In the genomic region with DNA sequence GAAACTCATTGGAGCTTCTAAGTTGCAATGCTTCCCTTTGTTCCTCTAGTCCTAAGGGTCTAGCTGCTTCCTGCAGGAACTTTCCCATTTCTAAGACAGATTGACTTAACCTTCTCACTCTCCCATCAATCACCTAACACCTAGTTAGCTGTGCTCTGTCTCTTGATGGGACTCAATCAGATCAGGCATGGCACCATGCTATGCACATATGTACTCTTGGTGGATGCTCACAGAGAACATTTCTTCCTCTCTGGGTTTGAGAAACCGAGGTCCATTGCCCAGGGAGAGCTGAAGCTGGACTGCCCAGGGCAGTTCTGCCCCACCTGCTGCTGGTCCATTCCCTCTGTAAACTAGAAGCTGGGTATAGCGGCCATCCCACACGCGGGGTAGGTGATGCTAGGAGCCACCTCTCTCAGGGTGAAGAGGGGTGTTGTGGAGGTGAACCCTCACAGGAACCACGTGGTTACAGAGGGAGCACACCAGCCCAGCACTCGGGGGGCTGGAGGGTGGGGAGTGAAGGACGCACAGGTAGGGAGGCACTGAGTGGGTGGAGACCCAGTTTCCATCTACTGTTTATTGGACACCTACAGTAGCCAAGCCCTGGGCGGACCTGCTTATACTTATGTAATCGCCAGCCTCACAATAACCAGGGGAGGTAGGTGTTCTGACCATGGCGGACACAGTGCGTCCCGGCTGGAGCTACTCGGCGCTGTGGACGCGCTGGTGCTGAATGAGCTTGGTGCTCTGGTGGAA, we compare ENCODE assay signal across 10 cellular contexts. TPM values are rescaled to one million over a fixed set of nuclear protein-coding genes. Genes with fewer than 3 reads are reported as not detected.
DNase-seq lines count a peak whose midpoint lies in the region; ATAC-seq and TF ChIP-seq lines count a peak whose summit lies in the region.
"Had no signal": no experiment of that assay in that cellular context is flagged by ENCODE, and none has a peak within 500 bp of the region (broad histone marks: within the 10 kb centered on the region; RNA-seq: fewer than 3 reads in every experiment).

No MANE protein-coding gene starts in this region.

- in situ Hi-C loops in GM23248 (cut with MboI): no loop called here

- CTCF ChIA-PET in activated CD8-positive, alpha-beta T cell treated with anti-CD3 and anti-CD28 coated beads for 36 hours (lab: Charles Lee): interaction anchor here (1.3 to 2.3 kb wide), 4 partner anchors 10 to 42 kb away, joined by 4 to 10 read pairs (median 6); a partner anchor contains a TSS

- WGBS in GM23248 (ENCODE audit: low coverage in 1 of 2, low lambda C conversion rate in 2 of 2, missing lambda C conversion rate in 2 of 2), 2 experiments: 28 to 30% methylated on average over 15 to 16 of the region's 16 CpGs
- 64 to 73% (median 69%) methylated on average over 7 to 16 of the region's 16 CpGs for WGBS in spleen, 5 donors

- H3K9me3 Mint-ChIP-seq in activated CD8-positive, alpha-beta T cell treated with anti-CD3 and anti-CD28 coated beads for 36 hours: no peaks in the 10 kb centered on the region

- POLR2A ChIA-PET in activated CD8-positive, alpha-beta T cell treated with anti-CD3 and anti-CD28 coated beads for 36 hours (lab: Charles Lee): interaction anchor here (0.8 to 5.1 kb wide), 9 partner anchors 9 to 55 kb away, joined by 3 to 35 read pairs (median 15); a partner anchor contains a TSS

- H3K4me1 Mint-ChIP-seq in activated CD8-positive, alpha-beta T cell treated with anti-CD3 and anti-CD28 coated beads for 36 hours (ENCODE audit: low read depth): peaks cover 41% of the 10 kb centered on the region

- peak overlapping the region; percentile 99 for H3K27ac Mint-ChIP-seq in activated CD8-positive, alpha-beta T cell treated with anti-CD3 and anti-CD28 coated beads for 36 hours

- H3K4me1 ChIP-seq in GM23248 (ENCODE audit: insufficient read depth) (peaks cover 18% of the 10 kb centered on the region), spleen (peaks cover 39 to 66% (median 51%) of the 10 kb centered on the region in 6 donors)

- H3K4me3 Mint-ChIP-seq in activated CD8-positive, alpha-beta T cell treated with anti-CD3 and anti-CD28 coated beads for 36 hours: peak overlapping the region; percentile 98

- H2AFZ ChIP-seq in GM23248: no peak overlapping the region

- TF ChIP-seq CTCF in activated CD8-positive, alpha-beta T cell treated with anti-CD3 and anti-CD28 coated beads for 36 hours (IDR thresholded peaks at IDR 0.05): no peak
- TF ChIP-seq CTCF in fibroblast of the aortic adventitia (IDR thresholded peaks at IDR 0.05; ENCODE audit: insufficient read depth, low read length) (no peak), spleen (IDR thresholded peaks at IDR 0.05 in 8 of 11, conservative IDR thresholded peaks at IDR 0.05 in 3 of 11) (no peak)

- no peaks in the 10 kb centered on the region for H3K27me3 Mint-ChIP-seq in activated CD8-positive, alpha-beta T cell treated with anti-CD3 and anti-CD28 coated beads for 36 hours

- DNase-seq in GM23248: no peak
- no peak for DNase-seq in activated CD8-positive, alpha-beta T cell treated with anti-CD3 and anti-CD28 coated beads for 36 hours
- no peak for DNase-seq in fibroblast of the aortic adventitia (ENCODE audit: low read depth)
- DNase-seq in spleen: peak; percentile 78
- DNase-seq in amniotic stem cell (lab: John Stamatoyannopoulos, UW): no peak
- no peak for DNase-seq in OCI-M2 (lab: John Stamatoyannopoulos, UW; ENCODE audit: unreplicated experiment)
- DNase-seq: activated gamma-delta T cell had no signal

- H3K79me2 ChIP-seq in GM23248 (ENCODE audit: insufficient read depth): peaks cover 16% of the 10 kb centered on the region

- peaks cover 34% of the 10 kb centered on the region for H3F3A ChIP-seq in GM23248 (ENCODE audit: insufficient read depth)

- no peak for ATAC-seq in activated CD8-positive, alpha-beta T cell treated with anti-CD3 and anti-CD28 coated beads for 36 hours
- ATAC-seq in GM18909 (IDR thresholded peaks at IDR 0.05; ENCODE audit: poor library complexity, unreplicated experiment) (no peak), HG02973 (IDR thresholded peaks at IDR 0.05; ENCODE audit: unreplicated experiment) (no peak)

- no peaks in the 10 kb centered on the region for H4K20me1 ChIP-seq in GM23248 (ENCODE audit: insufficient read depth)

- H3K27me3 ChIP-seq in GM23248 (replicated peaks; ENCODE audit: insufficient read depth): no peaks in the 10 kb centered on the region
- peaks cover 0 to 27% (median 0%) of the 10 kb centered on the region in 7 donors for H3K27me3 ChIP-seq in spleen (replicated peaks in 1 of 7)

- peak overlapping the region; percentile 75 for H3K4me2 ChIP-seq in GM23248 (ENCODE audit: unreplicated experiment)
- H3K4me2 ChIP-seq: KMS-11 had no signal

- H3K36me3 ChIP-seq in GM23248 (ENCODE audit: low read depth) (no peaks in the 10 kb centered on the region; the same call in 1 of the 2 replicates), spleen (peaks cover 0 to 12% (median 7%) of the 10 kb centered on the region in 6 donors)

- peaks cover 37% of the 10 kb centered on the region for H3K36me3 Mint-ChIP-seq in activated CD8-positive, alpha-beta T cell treated with anti-CD3 and anti-CD28 coated beads for 36 hours (ENCODE audit: low read depth)

- intact Hi-C loops in activated CD8-positive, alpha-beta T cell treated with anti-CD3 and anti-CD28 coated beads for 36 hours (cut with micrococcal nuclease): no loop called here
- intact Hi-C loops in spleen (cut with DNase I; ENCODE audit: low total_unique reads): no loop called here

- no peak for TF ChIP-seq POLR2A in spleen (IDR thresholded peaks at IDR 0.05)

- H3K27ac ChIP-seq in GM23248 (no peak overlapping the region), spleen (peak overlapping the region in 3 of 8 donors; percentile 57 to 70 (median 66))
- H3K27ac ChIP-seq: KMS-11 had no signal

- peak overlapping the region; percentile 65 for H3K9ac ChIP-seq in GM23248
- H3K9ac ChIP-seq: KMS-11 had no signal

- H3K9me3 ChIP-seq in GM23248 (ENCODE audit: low read depth) (no peaks in the 10 kb centered on the region), spleen (no peaks in the 10 kb centered on the region)

- no peaks in the 10 kb centered on the region for H3K9me2 ChIP-seq in GM23248 (ENCODE audit: insufficient read depth)

- peak overlapping the region; percentile 61; the same call in 1 of the 2 replicates for H3K4me3 ChIP-seq in GM23248
- H3K4me3 ChIP-seq in fibroblast of the aortic adventitia (ENCODE audit: low read depth, low read length): peak overlapping the region; percentile 50
- H3K4me3 ChIP-seq in spleen: peak overlapping the region in 7 of 8 donors; percentile 38 to 70 (median 49)

RNA-seq across cellular contexts. Expression of a gene that starts 3.1 kb away (rescaled TPM):
- total RNA-seq in GM23248 (2014; rRNA removed; shearing (Covaris generic)): 60.3 and 60.4 TPM in 2 replicates
- 8.7 and 13.9 TPM in 2 replicates for polyA plus RNA-seq in GM23248 (2016; fragmentation: Nextera tagmentation; extraction: Ambion mirVana)
- total RNA-seq in activated CD8-positive, alpha-beta T cell treated with anti-CD3 and anti-CD28 coated beads for 36 hours: 100 to 1,000 TPM; 107 to 114 TPM
- 36.8 and 55.1 TPM in 2 replicates for total RNA-seq in fibroblast of the aortic adventitia (ENCODE audit: low replicate concordance)
- 10 to 100 TPM; 19.1 to 66.9 (median 44.0) TPM for total RNA-seq in spleen
- 10 to 100 TPM; 33.2 to 47.3 (median 36.9) TPM for polyA plus RNA-seq in spleen

RNA-seq across cellular contexts. Expression of a gene that starts 6.6 kb away (rescaled TPM):
- total RNA-seq in GM23248 (2014; rRNA removed; shearing (Covaris generic)): 88.6 and 89.2 TPM in 2 replicates
- 186 and 193 TPM in 2 replicates for polyA plus RNA-seq in GM23248 (2016; fragmentation: Nextera tagmentation; extraction: Ambion mirVana)
- total RNA-seq in activated CD8-positive, alpha-beta T cell treated with anti-CD3 and anti-CD28 coated beads for 36 hours: 10 to 100 TPM; 88.3 to 90.0 TPM
- 109 and 239 TPM in 2 replicates for total RNA-seq in fibroblast of the aortic adventitia (ENCODE audit: low replicate concordance)
- total RNA-seq in spleen: 100 to 1,000 TPM in 3 of 7 donors, 10 to 100 TPM in 4; 79.9 to 115 (median 89.9) TPM
- polyA plus RNA-seq in spleen: 100 to 1,000 TPM; 112 to 124 (median 121) TPM

RNA-seq across cellular contexts. Expression of a gene that starts 11.6 kb away (rescaled TPM):
- total RNA-seq in GM23248 (2014; rRNA removed; shearing (Covaris generic)): 20.8 and 32.1 TPM in 2 replicates
- polyA plus RNA-seq in GM23248 (2016; fragmentation: Nextera tagmentation; extraction: Ambion mirVana) (6.7 and 9.0 TPM in 2 replicates), spleen (10 to 100 TPM; 13.2 to 23.0 (median 20.6) TPM)
- 10 to 100 TPM; 12.1 to 13.4 TPM for total RNA-seq in activated CD8-positive, alpha-beta T cell treated with anti-CD3 and anti-CD28 coated beads for 36 hours
- total RNA-seq in fibroblast of the aortic adventitia (ENCODE audit: low replicate concordance) (15.5 and 21.1 TPM in 2 replicates), spleen (10 to 100 TPM; 27.7 to 41.6 (median 35.7) TPM)

RNA-seq across cellular contexts. Expression of a gene that starts 17.7 kb away (rescaled TPM):
- 263 and 319 TPM in 2 replicates for total RNA-seq in GM23248 (2014; rRNA removed; shearing (Covaris generic))
- 61.5 and 62.0 TPM in 2 replicates for polyA plus RNA-seq in GM23248 (2016; fragmentation: Nextera tagmentation; extraction: Ambion mirVana)
- total RNA-seq in activated CD8-positive, alpha-beta T cell treated with anti-CD3 and anti-CD28 coated beads for 36 hours: 100 to 1,000 TPM; 527 to 550 TPM
- total RNA-seq in fibroblast of the aortic adventitia (ENCODE audit: low replicate concordance): 233 and 474 TPM in 2 replicates
- 100 to 1,000 TPM; 216 to 294 (median 232) TPM for total RNA-seq in spleen
- polyA plus RNA-seq in spleen: 100 to 1,000 TPM; 181 to 233 (median 183) TPM

RNA-seq across cellular contexts. Expression of a gene that starts 41.9 kb away (rescaled TPM):
- 5.9 and 9.0 TPM in 2 replicates for total RNA-seq in GM23248 (2014; rRNA removed; shearing (Covaris generic))
- polyA plus RNA-seq in GM23248 (2016; fragmentation: Nextera tagmentation; extraction: Ambion mirVana): 16.0 and 17.9 TPM in 2 replicates
- 1 to 10 TPM; 7.4 to 7.9 TPM for total RNA-seq in activated CD8-positive, alpha-beta T cell treated with anti-CD3 and anti-CD28 coated beads for 36 hours
- total RNA-seq in fibroblast of the aortic adventitia (ENCODE audit: low replicate concordance): 9.2 and 9.9 TPM in 2 replicates
- 10 to 100 TPM; 11.1 to 16.0 (median 13.0) TPM for total RNA-seq in spleen
- polyA plus RNA-seq in spleen: 1 to 10 TPM; 4.0 to 8.8 (median 4.4) TPM
